17 cellular contexts compared by ENCODE assay signal in the genomic region with DNA sequence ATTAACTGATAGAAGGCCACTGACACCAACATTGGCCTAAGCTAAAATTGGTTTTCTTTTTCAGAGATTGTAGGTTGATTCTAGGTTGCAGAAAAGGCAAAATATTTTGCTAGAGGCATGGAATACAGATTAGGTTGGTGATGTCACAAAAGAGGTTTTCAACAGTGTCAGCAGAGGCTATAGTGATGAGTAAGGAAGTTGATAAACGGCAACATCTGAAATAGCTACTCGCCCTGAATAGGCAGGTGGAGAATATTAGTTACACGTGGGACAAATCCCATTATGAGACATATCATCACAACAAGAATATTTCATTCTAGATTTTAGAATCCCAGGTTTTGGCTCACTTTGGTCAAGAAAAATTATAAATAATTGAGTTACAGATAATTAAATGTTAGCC. TPM values are rescaled to one million over a fixed set of nuclear protein-coding genes. Genes with fewer than 3 reads are reported as not detected.
"Had no signal": no experiment of that assay in that cellular context is flagged by ENCODE, and none has a peak within 500 bp of the region (broad histone marks: within the 10 kb centered on the region; RNA-seq: fewer than 3 reads in every experiment).

No MANE protein-coding gene starts in this region.

- H3K4me3 Mint-ChIP-seq: activated CD4-positive, alpha-beta T cell treated with anti-CD3 and anti-CD28 coated beads, Interleukin-2, amount 10 ng/mL, durations not matched to agents 7 days and 5 days had no signal

- H3K27me3 ChIP-seq: adrenal gland, brain microvascular endothelial cell had no signal

- H3K36me3 ChIP-seq: adrenal gland, brain microvascular endothelial cell, upper lobe of right lung had no signal

- H3K9me3 Mint-ChIP-seq: activated CD4-positive, alpha-beta T cell treated with anti-CD3 and anti-CD28 coated beads, Interleukin-2, amount 10 ng/mL, durations not matched to agents 7 days and 5 days; naive thymus-derived CD4-positive, alpha-beta T cell; stimulated activated naive CD8-positive, alpha-beta T cell treated with anti-CD3 and anti-CD28 coated beads, Interleukin-15, Interleukin-2, amounts not matched to agents 100 ng/mL and 50 ng/mL, for 24 hours had no signal

- ATAC-seq: naive thymus-derived CD4-positive, alpha-beta T cell; upper lobe of right lung had no signal

- FAIRE-seq: TTC549 had no signal

- H3K4me1 ChIP-seq: upper lobe of right lung had no signal

- H3K36me3 Mint-ChIP-seq: naive thymus-derived CD4-positive, alpha-beta T cell had no signal

- H3K9me3 ChIP-seq: adrenal gland, upper lobe of right lung had no signal

- H3K27ac ChIP-seq: adrenal gland, brain microvascular endothelial cell, upper lobe of right lung had no signal

- H3K27ac Mint-ChIP-seq: activated CD4-positive, alpha-beta T cell treated with anti-CD3 and anti-CD28 coated beads, Interleukin-2, amount 10 ng/mL, durations not matched to agents 7 days and 5 days; stimulated activated naive CD8-positive, alpha-beta T cell treated with anti-CD3 and anti-CD28 coated beads, Interleukin-15, Interleukin-2, amounts not matched to agents 100 ng/mL and 50 ng/mL, for 24 hours had no signal

- DNase-seq: activated CD4-positive, alpha-beta T cell treated with anti-CD3 and anti-CD28 coated beads, Interleukin-2, amount 10 ng/mL, durations not matched to agents 7 days and 5 days; activated CD4-positive, CD25-positive, alpha-beta regulatory T cell; activated CD8-positive, alpha-beta memory T cell treated with anti-CD3 and anti-CD28 coated beads for 24 hours; activated naive CD4-positive, alpha-beta T cell treated with anti-CD3 and anti-CD28 coated beads, Interleukin-2, amount 50 U/mL, for 16 hours; activated T-cell treated with anti-CD3 and anti-CD28 coated beads for 4 hours; adrenal gland; cerebellar nuclear complex; dermis blood vessel endothelial cell; naive thymus-derived CD4-positive, alpha-beta T cell; occipital lobe; stimulated activated CD4-positive, alpha-beta T cell treated with anti-CD3 and anti-CD28 coated beads, Interleukin-15, amount 100 ng/mL, for 24 hours; stimulated activated CD4-positive, alpha-beta T cell treated with anti-CD3 and anti-CD28 coated beads, Interleukin-4, amount 100 ng/mL, for 24 hours; T-helper 2 cell; upper lobe of right lung had no signal

RNA-seq across cellular contexts. Expression of a gene that starts 1.5 kb away (rescaled TPM):
- polyA plus RNA-seq: naive thymus-derived CD4-positive, alpha-beta T cell had no signal
